8 cellular contexts compared by ENCODE assay signal in genomic region chr10:116848912-116849270, GRCh38. TPM values are rescaled to one million over a fixed set of nuclear protein-coding genes. Genes with fewer than 3 reads are reported as not detected.
DNase-seq lines count a peak whose midpoint lies in the region; ATAC-seq and TF ChIP-seq lines count a peak whose summit lies in the region.

No MANE protein-coding gene starts in this region.

- ATAC-seq in HG02759 (IDR thresholded peaks at IDR 0.05; ENCODE audit: unreplicated experiment) (no peak), GM19452 (IDR thresholded peaks at IDR 0.05; ENCODE audit: unreplicated experiment) (no peak)

- no peak for TF ChIP-seq CTCF in BE2C (IDR thresholded peaks at IDR 0.05; ENCODE audit: low read depth, low read length)
- TF ChIP-seq CTCF in LNCaP clone FGC (IDR thresholded peaks at IDR 0.05; ENCODE audit: control insufficient read depth, extremely low read depth, insufficient read depth) = no peak
- TF ChIP-seq CTCF in epithelial cell of esophagus (IDR thresholded peaks at IDR 0.05; ENCODE audit: insufficient read depth, low read depth, low read length, missing control alignments) = no peak
- TF ChIP-seq CTCF in nephron progenitor cell (IDR thresholded peaks at IDR 0.05) = no peak

- peak overlapping the region; percentile 80 for H3K27ac Mint-ChIP-seq in nephron progenitor cell

- H3K9me3 ChIP-seq in BE2C = no peaks in the 10 kb centered on the region

- peaks cover 23% of the 10 kb centered on the region for H3K4me1 Mint-ChIP-seq in nephron progenitor cell

- peak overlapping the region; percentile 89 for H3K4me3 Mint-ChIP-seq in nephron progenitor cell

- H3K4me1 ChIP-seq in BE2C = no peaks in the 10 kb centered on the region

- peaks cover 40% of the 10 kb centered on the region for H3K27me3 Mint-ChIP-seq in nephron progenitor cell (ENCODE audit: low read depth, poor library complexity)

- H3K4me3 ChIP-seq in BE2C (ENCODE audit: low read depth, low read length) (peak overlapping the region; percentile 51), LNCaP clone FGC (ENCODE audit: low read depth, low read length) (peak overlapping the region; percentile 91), epithelial cell of esophagus (ENCODE audit: low read length) (peak overlapping the region; percentile 89)

- H3K36me3 ChIP-seq in BE2C = no peaks in the 10 kb centered on the region

- DNase-seq in BE2C = no peak
- no peak for DNase-seq in LNCaP clone FGC (ENCODE audit: low read depth)
- no peak for DNase-seq in epithelial cell of esophagus (ENCODE audit: low read depth)
- no peak for DNase-seq in nephron progenitor cell
- no peak for DNase-seq in NCI-H2029 (lab: John Stamatoyannopoulos, UW)
- no peak for DNase-seq in KG1 (lab: John Stamatoyannopoulos, UW)

- H3K36me3 Mint-ChIP-seq in nephron progenitor cell (ENCODE audit: low read depth) = no peaks in the 10 kb centered on the region

- peaks cover 30% of the 10 kb centered on the region for H3K27me3 ChIP-seq in BE2C

- no peaks in the 10 kb centered on the region for H3K9me3 Mint-ChIP-seq in nephron progenitor cell

RNA-seq across cellular contexts. Expression of gene ENO4, which starts 0.4 kb away (rescaled TPM):
- not detected for polyA plus RNA-seq in BE2C (2012; ENCODE audit: insufficient read depth, insufficient read length, low read depth)
